ENCODE assay signal across 23 cellular contexts in the genomic region with DNA sequence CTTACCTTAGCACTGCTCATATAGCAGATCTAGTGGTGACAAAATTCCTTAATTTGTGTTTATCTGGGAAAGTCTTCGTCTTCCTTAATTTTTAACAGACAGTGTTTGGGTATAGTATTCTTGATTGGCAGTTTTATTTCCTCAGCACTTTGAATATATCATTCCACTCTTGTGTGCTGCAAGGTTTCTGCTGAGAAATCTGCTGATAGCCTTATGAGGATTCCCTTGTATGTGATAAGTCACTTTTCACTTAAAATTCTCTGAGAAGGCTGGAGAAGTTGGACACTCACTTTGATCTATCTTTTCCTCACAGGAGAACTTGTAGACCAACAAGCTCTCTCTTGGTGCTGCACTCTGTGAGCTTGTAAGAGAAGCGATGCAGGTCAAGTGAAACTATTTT.
"Had no signal": no experiment of that assay in that cellular context is flagged by ENCODE, and none has a peak within 500 bp of the region (broad histone marks: within the 10 kb centered on the region; RNA-seq: fewer than 3 reads in every experiment).

No MANE protein-coding gene starts in this region.

- H3K4me1 ChIP-seq: esophagus muscularis mucosa, foreskin keratinocyte, gastroesophageal sphincter, heart left ventricle, left lung, parathyroid adenoma, stomach, tibial artery had no signal

- H2AFZ ChIP-seq: hepatocyte, parathyroid adenoma had no signal

- FAIRE-seq: colon, endothelial cell of umbilical vein, kidney had no signal

- H3K4me2 ChIP-seq: hepatocyte had no signal

- H3K9ac ChIP-seq: parathyroid adenoma had no signal

- H3K79me2 ChIP-seq: hepatocyte, parathyroid adenoma had no signal

- H3K36me3 ChIP-seq: esophagus muscularis mucosa, gastroesophageal sphincter, heart left ventricle, left lung, neutrophil, sigmoid colon, stomach, tibial artery had no signal

- H3K27me3 ChIP-seq: esophagus muscularis mucosa, foreskin keratinocyte, gastroesophageal sphincter, heart left ventricle, hepatocyte, left lung, neutrophil, sigmoid colon, stomach, tibial artery had no signal

- ATAC-seq: foreskin keratinocyte; gastroesophageal sphincter; heart left ventricle; left lung; mucosa of descending colon; natural killer cell treated with Interleukin-12 subunit alpha and Interleukin-12 subunit beta and Interleukin-15 and Interleukin-18, amount 100 ng/mL, for 72 hours; stimulated activated effector memory CD8-positive, alpha-beta T cell treated with anti-CD3 and anti-CD28 coated beads, Interleukin-12 subunit alpha, Interleukin-12 subunit beta, amount 100 ng/mL, for 72 hours had no signal

- H3K27ac ChIP-seq: esophagus muscularis mucosa, foreskin keratinocyte, gastroesophageal sphincter, heart left ventricle, hepatocyte, left lung, neutrophil, parathyroid adenoma, sigmoid colon, stomach, tibial artery had no signal

- DNase-seq: effector memory CD4-positive, alpha-beta T cell; foreskin keratinocyte; heart left ventricle; kidney; left lung; mesenchymal stem cell; mucosa of descending colon; naive B cell; sigmoid colon; stimulated activated CD4-positive, alpha-beta T cell treated with anti-CD3 and anti-CD28 coated beads, Interleukin-2, amount 100 ng/mL, for 24 hours; stimulated activated CD4-positive, alpha-beta T cell treated with anti-CD3 and anti-CD28 coated beads, Interleukin-4, amount 100 ng/mL, for 24 hours; stimulated activated naive CD4-positive, alpha-beta T cell treated with Interleukin-2 at 50 U/mL for 16 hours; stomach; tibial artery had no signal

- H3K4me3 ChIP-seq: esophagus muscularis mucosa, gastroesophageal sphincter, heart left ventricle, hepatocyte, left lung, mucosa of descending colon, sigmoid colon, stomach, tibial artery had no signal
